12 cellular contexts compared by ENCODE assay signal in genomic region chr20:13736792-13737191, GRCh38. TPM values are rescaled to one million over a fixed set of nuclear protein-coding genes. Genes with fewer than 3 reads are reported as not detected.
DNase-seq lines count a peak whose midpoint lies in the region; ATAC-seq and TF ChIP-seq lines count a peak whose summit lies in the region.
"Had no signal": no experiment of that assay in that cellular context is flagged by ENCODE, and none has a peak within 500 bp of the region (broad histone marks: within the 10 kb centered on the region; RNA-seq: fewer than 3 reads in every experiment).

No MANE protein-coding gene starts in this region.

- H3K27ac Mint-ChIP-seq in activated naive CD8-positive, alpha-beta T cell treated with anti-CD3 and anti-CD28 coated beads, Interleukin-2, amount 50 U/mL, for 24 hours = no peak overlapping the region
- H3K27ac Mint-ChIP-seq in activated T-helper 2 cell treated with anti-CD3 and anti-CD28 coated beads, Interferon-gamma antibody, Interleukin-2, Interleukin-4, amounts not matched to agents 10 μg/mL and 5 μg/mL and 100 μg/mL, durations not matched to agents 14 hours and 24 hours and 36 hours = no peak overlapping the region
- H3K27ac Mint-ChIP-seq: activated B cell treated with CpG ODN at 0.5 μM for 24 hours had no signal

- no peaks in the 10 kb centered on the region for H3K27me3 Mint-ChIP-seq in activated naive CD8-positive, alpha-beta T cell treated with anti-CD3 and anti-CD28 coated beads, Interleukin-2, amount 50 U/mL, for 24 hours
- no peaks in the 10 kb centered on the region for H3K27me3 Mint-ChIP-seq in activated T-helper 2 cell treated with anti-CD3 and anti-CD28 coated beads, Interferon-gamma antibody, Interleukin-2, Interleukin-4, amounts not matched to agents 10 μg/mL and 5 μg/mL and 100 μg/mL, durations not matched to agents 14 hours and 24 hours and 36 hours (ENCODE audit: low read depth)
- H3K27me3 Mint-ChIP-seq: activated B cell treated with CpG ODN at 0.5 μM for 24 hours had no signal

- no peak overlapping the region for H3K4me3 Mint-ChIP-seq in activated naive CD8-positive, alpha-beta T cell treated with anti-CD3 and anti-CD28 coated beads, Interleukin-2, amount 50 U/mL, for 24 hours
- no peak overlapping the region for H3K4me3 Mint-ChIP-seq in activated T-helper 2 cell treated with anti-CD3 and anti-CD28 coated beads, Interferon-gamma antibody, Interleukin-2, Interleukin-4, amounts not matched to agents 10 μg/mL and 5 μg/mL and 100 μg/mL, durations not matched to agents 14 hours and 24 hours and 36 hours (ENCODE audit: low read depth)
- H3K4me3 Mint-ChIP-seq: activated B cell treated with CpG ODN at 0.5 μM for 24 hours had no signal

- TF ChIP-seq CTCF in fibroblast of the aortic adventitia (IDR thresholded peaks at IDR 0.05; ENCODE audit: insufficient read depth, low read length) = no peak

- peaks cover 73% of the 10 kb centered on the region for H3K36me3 Mint-ChIP-seq in activated naive CD8-positive, alpha-beta T cell treated with anti-CD3 and anti-CD28 coated beads, Interleukin-2, amount 50 U/mL, for 24 hours (ENCODE audit: low read depth)
- H3K36me3 Mint-ChIP-seq in activated T-helper 2 cell treated with anti-CD3 and anti-CD28 coated beads, Interferon-gamma antibody, Interleukin-2, Interleukin-4, amounts not matched to agents 10 μg/mL and 5 μg/mL and 100 μg/mL, durations not matched to agents 14 hours and 24 hours and 36 hours (ENCODE audit: low read depth) = peaks cover 69% of the 10 kb centered on the region

- no peak overlapping the region for H3K4me3 ChIP-seq in fibroblast of the aortic adventitia (ENCODE audit: low read depth, low read length)
- H3K4me3 ChIP-seq: HAP-1 had no signal

- peaks cover 16% of the 10 kb centered on the region for H3K9me3 Mint-ChIP-seq in activated naive CD8-positive, alpha-beta T cell treated with anti-CD3 and anti-CD28 coated beads, Interleukin-2, amount 50 U/mL, for 24 hours
- peaks cover 19% of the 10 kb centered on the region for H3K9me3 Mint-ChIP-seq in activated T-helper 2 cell treated with anti-CD3 and anti-CD28 coated beads, Interferon-gamma antibody, Interleukin-2, Interleukin-4, amounts not matched to agents 10 μg/mL and 5 μg/mL and 100 μg/mL, durations not matched to agents 14 hours and 24 hours and 36 hours

- DNase-seq in Right ventricle myocardium inferior (ENCODE audit: missing footprints) (no peak), cardiac septum (ENCODE audit: low spot score) (no peak), fibroblast of the aortic adventitia (ENCODE audit: low read depth) (peak; percentile 83), non-pigmented ciliary epithelial cell (ENCODE audit: low read depth) (peak; percentile 42)
- no peak for DNase-seq in stimulated activated naive CD8-positive, alpha-beta T cell treated with anti-CD3 and anti-CD28 coated beads, Interleukin-15, Interleukin-2, amounts not matched to agents 100 U/mL and 50 U/mL, for 24 hours
- no peak for DNase-seq in activated naive CD8-positive, alpha-beta T cell treated with anti-CD3 and anti-CD28 coated beads, Interleukin-2, amount 50 U/mL, for 24 hours
- no peak for DNase-seq in activated T-helper 2 cell treated with anti-CD3 and anti-CD28 coated beads, Interferon-gamma antibody, Interleukin-2, Interleukin-4, amounts not matched to agents 10 μg/mL and 5 μg/mL and 100 μg/mL, durations not matched to agents 14 hours and 24 hours and 36 hours (ENCODE audit: low spot score)
- DNase-seq: activated B cell treated with CpG ODN at 0.5 μM for 24 hours, DMS79 treated with DMSO at 0.1 percent for 48 hours, SK-N-SH had no signal

- ATAC-seq in Right ventricle myocardium inferior (peak; percentile 85), GM21825 (IDR thresholded peaks at IDR 0.05; ENCODE audit: unreplicated experiment) (no peak)
- no peak for ATAC-seq in stimulated activated naive CD8-positive, alpha-beta T cell treated with anti-CD3 and anti-CD28 coated beads, Interleukin-15, Interleukin-2, amounts not matched to agents 100 U/mL and 50 U/mL, for 24 hours
- no peak for ATAC-seq in activated naive CD8-positive, alpha-beta T cell treated with anti-CD3 and anti-CD28 coated beads, Interleukin-2, amount 50 U/mL, for 24 hours

- intact Hi-C loops in Right ventricle myocardium inferior (cut with DNase I) (loop anchor here (5.0 kb wide), 1 partner anchor 46 kb away; the partner anchor contains the start of gene ESF1), cardiac septum (cut with DNase I) (no loop called here)
- intact Hi-C loops in activated T-helper 2 cell treated with anti-CD3 and anti-CD28 coated beads, Interferon-gamma antibody, Interleukin-2, Interleukin-4, amounts not matched to agents 10 μg/mL and 5 μg/mL and 100 μg/mL, durations not matched to agents 14 hours and 24 hours and 36 hours (cut with micrococcal nuclease) = no loop called here

- H3K4me1 Mint-ChIP-seq in activated naive CD8-positive, alpha-beta T cell treated with anti-CD3 and anti-CD28 coated beads, Interleukin-2, amount 50 U/mL, for 24 hours = peaks cover 13% of the 10 kb centered on the region
- H3K4me1 Mint-ChIP-seq in activated T-helper 2 cell treated with anti-CD3 and anti-CD28 coated beads, Interferon-gamma antibody, Interleukin-2, Interleukin-4, amounts not matched to agents 10 μg/mL and 5 μg/mL and 100 μg/mL, durations not matched to agents 14 hours and 24 hours and 36 hours (ENCODE audit: low read depth) = peaks cover 13% of the 10 kb centered on the region
- H3K4me1 Mint-ChIP-seq: activated B cell treated with CpG ODN at 0.5 μM for 24 hours had no signal

RNA-seq across cellular contexts. Expression of gene ESF1, which starts 47.9 kb away (rescaled TPM):
- total RNA-seq in Right ventricle myocardium inferior (12.9 TPM), cardiac septum (15.1 TPM), fibroblast of the aortic adventitia (ENCODE audit: low replicate concordance) (15.6 and 55.8 TPM in 2 replicates)
- total RNA-seq in activated T-helper 2 cell treated with anti-CD3 and anti-CD28 coated beads, Interferon-gamma antibody, Interleukin-2, Interleukin-4, amounts not matched to agents 10 μg/mL and 5 μg/mL and 100 μg/mL, durations not matched to agents 14 hours and 24 hours and 36 hours = 26.9 and 27.2 TPM in 2 replicates

RNA-seq across cellular contexts. Expression of gene NDUFAF5, which starts 48.0 kb away (rescaled TPM):
- total RNA-seq in Right ventricle myocardium inferior = 71.6 TPM
- total RNA-seq in cardiac septum = 65.0 TPM
- 13.9 and 15.8 TPM in 2 replicates for total RNA-seq in fibroblast of the aortic adventitia (ENCODE audit: low replicate concordance)
- 33.3 and 36.1 TPM in 2 replicates for total RNA-seq in activated T-helper 2 cell treated with anti-CD3 and anti-CD28 coated beads, Interferon-gamma antibody, Interleukin-2, Interleukin-4, amounts not matched to agents 10 μg/mL and 5 μg/mL and 100 μg/mL, durations not matched to agents 14 hours and 24 hours and 36 hours

Comparison
In these comparisons a context has a peak if more than half of its experiments do, and no peak if none do; other contexts are left out.
1. DNase-seq: peak in fibroblast of the aortic adventitia (single experiment) and non-pigmented ciliary epithelial cell (single experiment); none in Right ventricle myocardium inferior (single experiment), cardiac septum (single experiment), stimulated activated naive CD8-positive, alpha-beta T cell treated with anti-CD3 and anti-CD28 coated beads, Interleukin-15, Interleukin-2, amounts not matched to agents 100 U/mL and 50 U/mL, for 24 hours (single experiment), activated naive CD8-positive, alpha-beta T cell treated with anti-CD3 and anti-CD28 coated beads, Interleukin-2, amount 50 U/mL, for 24 hours (single experiment) and activated T-helper 2 cell treated with anti-CD3 and anti-CD28 coated beads, Interferon-gamma antibody, Interleukin-2, Interleukin-4, amounts not matched to agents 10 μg/mL and 5 μg/mL and 100 μg/mL, durations not matched to agents 14 hours and 24 hours and 36 hours (single experiment).